In genomic region chr16:1751946-1752345, GRCh38 we compare ENCODE assay signal across 1 cellular context.
TF ChIP-seq lines count a peak whose summit lies in the region.

No MANE protein-coding gene starts in this region.

TF ChIP-seq in K562, 482 proteins besides CTCF, POLR2A, EP300 and RAD21:
- TF ChIP-seq ZNF431 (CRISPR knock-in tag; IDR thresholded peaks at IDR 0.05) (no peak), POLR2G (IDR thresholded peaks at IDR 0.05; ENCODE audit: low read depth, low read length) (0 out of 2 replicates have a peak, but pooled peaks have one; percentile 17), ZNF707 (CRISPR knock-in tag; conservative IDR thresholded peaks at IDR 0.05) (no peak), CREB3L1 (IDR thresholded peaks at IDR 0.05; ENCODE audit: borderline replicate concordance, low read depth) (no peak)
- TF ChIP-seq, protein P1, sequence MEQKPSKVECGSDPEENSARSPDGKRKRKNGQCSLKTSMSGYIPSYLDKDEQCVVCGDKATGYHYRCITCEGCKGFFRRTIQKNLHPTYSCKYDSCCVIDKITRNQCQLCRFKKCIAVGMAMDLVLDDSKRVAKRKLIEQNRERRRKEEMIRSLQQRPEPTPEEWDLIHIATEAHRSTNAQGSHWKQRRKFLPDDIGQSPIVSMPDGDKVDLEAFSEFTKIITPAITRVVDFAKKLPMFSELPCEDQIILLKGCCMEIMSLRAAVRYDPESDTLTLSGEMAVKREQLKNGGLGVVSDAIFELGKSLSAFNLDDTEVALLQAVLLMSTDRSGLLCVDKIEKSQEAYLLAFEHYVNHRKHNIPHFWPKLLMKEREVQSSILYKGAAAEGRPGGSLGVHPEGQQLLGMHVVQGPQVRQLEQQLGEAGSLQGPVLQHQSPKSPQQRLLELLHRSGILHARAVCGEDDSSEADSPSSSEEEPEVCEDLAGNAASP (IDR thresholded peaks at IDR 0.05) = no peak
- TF ChIP-seq, protein P2, sequence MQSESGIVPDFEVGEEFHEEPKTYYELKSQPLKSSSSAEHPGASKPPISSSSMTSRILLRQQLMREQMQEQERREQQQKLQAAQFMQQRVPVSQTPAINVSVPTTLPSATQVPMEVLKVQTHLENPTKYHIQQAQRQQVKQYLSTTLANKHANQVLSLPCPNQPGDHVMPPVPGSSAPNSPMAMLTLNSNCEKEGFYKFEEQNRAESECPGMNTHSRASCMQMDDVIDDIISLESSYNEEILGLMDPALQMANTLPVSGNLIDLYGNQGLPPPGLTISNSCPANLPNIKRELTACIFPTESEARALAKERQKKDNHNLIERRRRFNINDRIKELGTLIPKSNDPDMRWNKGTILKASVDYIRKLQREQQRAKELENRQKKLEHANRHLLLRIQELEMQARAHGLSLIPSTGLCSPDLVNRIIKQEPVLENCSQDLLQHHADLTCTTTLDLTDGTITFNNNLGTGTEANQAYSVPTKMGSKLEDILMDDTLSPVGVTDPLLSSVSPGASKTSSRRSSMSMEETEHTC (IDR thresholded peaks at IDR 0.05) = no peak
